8 cellular contexts compared by ENCODE assay signal in genomic region chr2:88765154-88765948, GRCh38.
DNase-seq lines count a peak whose midpoint lies in the region; ATAC-seq, FAIRE-seq and TF ChIP-seq lines count a peak whose summit lies in the region.

No MANE protein-coding gene starts in this region.

- DNase-seq in LNCaP clone FGC (ENCODE audit: low read depth) (peak; percentile 17), fibroblast of pulmonary artery (ENCODE audit: low read depth) (peak; percentile 10), progenitor cell of endocrine pancreas (ENCODE audit: low spot score, unreplicated experiment) (peak; percentile 17), GM19239 (ENCODE audit: insufficient read length, low spot score) (no peak)
- DNase-seq in activated CD8-positive, alpha-beta T cell treated with anti-CD3 and anti-CD28 coated beads, Interleukin-2, amount 10 ng/mL, durations not matched to agents 7 days and 5 days, result peak; percentile 66

- CTCF ChIA-PET in activated CD8-positive, alpha-beta T cell treated with anti-CD3 and anti-CD28 coated beads, Interleukin-2, amount 10 ng/mL, durations not matched to agents 7 days and 5 days (lab: Charles Lee), result interaction anchor here (1.6 kb wide), 1 partner anchor 26 kb away, joined by 5 read pairs; no protein-coding TSS in a partner anchor

- POLR2A ChIA-PET in activated CD8-positive, alpha-beta T cell treated with anti-CD3 and anti-CD28 coated beads, Interleukin-2, amount 10 ng/mL, durations not matched to agents 7 days and 5 days (lab: Charles Lee), result interaction anchor here (0.6 to 0.9 kb wide), 2 partner anchors 11 to 63 kb away, joined by 3 read pairs; no protein-coding TSS in a partner anchor

- peak overlapping the region; percentile 55 for H3K27ac Mint-ChIP-seq in activated CD8-positive, alpha-beta T cell treated with anti-CD3 and anti-CD28 coated beads, Interleukin-2, amount 10 ng/mL, durations not matched to agents 7 days and 5 days
- H3K27ac Mint-ChIP-seq in progenitor cell of endocrine pancreas, result no peak overlapping the region

- FAIRE-seq in GM19239 (lab: Jason Lieb, UNC), result no peak

- no peak for TF ChIP-seq CTCF in LNCaP clone FGC (IDR thresholded peaks at IDR 0.05; ENCODE audit: control insufficient read depth, extremely low read depth, insufficient read depth)
- TF ChIP-seq CTCF in fibroblast of pulmonary artery (IDR thresholded peaks at IDR 0.05; ENCODE audit: low read length, missing control alignments), result no peak
- TF ChIP-seq CTCF in progenitor cell of endocrine pancreas (IDR thresholded peaks at IDR 0.05; ENCODE audit: unreplicated experiment), result no peak

- H3K27me3 Mint-ChIP-seq in activated CD8-positive, alpha-beta T cell treated with anti-CD3 and anti-CD28 coated beads, Interleukin-2, amount 10 ng/mL, durations not matched to agents 7 days and 5 days (ENCODE audit: low read depth), result peaks cover 27% of the 10 kb centered on the region
- H3K27me3 Mint-ChIP-seq in progenitor cell of endocrine pancreas, result peaks cover 32% of the 10 kb centered on the region

- H3K36me3 Mint-ChIP-seq in activated CD8-positive, alpha-beta T cell treated with anti-CD3 and anti-CD28 coated beads, Interleukin-2, amount 10 ng/mL, durations not matched to agents 7 days and 5 days (ENCODE audit: low read depth), result no peaks in the 10 kb centered on the region
- peaks cover 2% of the 10 kb centered on the region for H3K36me3 Mint-ChIP-seq in progenitor cell of endocrine pancreas (ENCODE audit: insufficient read depth)

- peaks cover 8% of the 10 kb centered on the region for H3K4me1 Mint-ChIP-seq in activated CD8-positive, alpha-beta T cell treated with anti-CD3 and anti-CD28 coated beads, Interleukin-2, amount 10 ng/mL, durations not matched to agents 7 days and 5 days (ENCODE audit: low read depth)
- peaks cover 2% of the 10 kb centered on the region for H3K4me1 Mint-ChIP-seq in progenitor cell of endocrine pancreas (ENCODE audit: low read depth)

- H3K4me3 Mint-ChIP-seq in activated CD8-positive, alpha-beta T cell treated with anti-CD3 and anti-CD28 coated beads, Interleukin-2, amount 10 ng/mL, durations not matched to agents 7 days and 5 days, result peak overlapping the region; percentile 74
- H3K4me3 Mint-ChIP-seq in progenitor cell of endocrine pancreas (ENCODE audit: low read depth), result peak overlapping the region; percentile 68

- ATAC-seq in GM18517 (IDR thresholded peaks at IDR 0.05; ENCODE audit: unreplicated experiment), result peak; percentile 46
- peak; percentile 76 for ATAC-seq in activated CD8-positive, alpha-beta T cell treated with anti-CD3 and anti-CD28 coated beads, Interleukin-2, amount 10 ng/mL, durations not matched to agents 7 days and 5 days
- ATAC-seq in GM21367 (IDR thresholded peaks at IDR 0.05; ENCODE audit: unreplicated experiment), result no peak
- ATAC-seq in GM21390 (IDR thresholded peaks at IDR 0.05; ENCODE audit: unreplicated experiment), result no peak

- H3K9me3 Mint-ChIP-seq in activated CD8-positive, alpha-beta T cell treated with anti-CD3 and anti-CD28 coated beads, Interleukin-2, amount 10 ng/mL, durations not matched to agents 7 days and 5 days (ENCODE audit: insufficient read depth), result no peaks in the 10 kb centered on the region
- H3K9me3 Mint-ChIP-seq in progenitor cell of endocrine pancreas (ENCODE audit: low read depth), result peaks cover 6% of the 10 kb centered on the region

- H3K4me3 ChIP-seq in LNCaP clone FGC (ENCODE audit: low read depth, low read length) (0 out of 2 replicates have a peak overlapping the region, but pooled peaks have one; percentile 14), fibroblast of pulmonary artery (replicated peaks; ENCODE audit: low read depth, low read length) (peak overlapping the region; percentile 21)

Comparison
In these comparisons a context has a peak if more than half of its experiments do, and no peak if none do; other contexts are left out.
1. ATAC-seq: peak in GM18517 (single experiment) and activated CD8-positive, alpha-beta T cell treated with anti-CD3 and anti-CD28 coated beads, Interleukin-2, amount 10 ng/mL, durations not matched to agents 7 days and 5 days (single experiment); none in GM21367 (single experiment) and GM21390 (single experiment).